25 cellular contexts compared by ENCODE assay signal in the genomic region with DNA sequence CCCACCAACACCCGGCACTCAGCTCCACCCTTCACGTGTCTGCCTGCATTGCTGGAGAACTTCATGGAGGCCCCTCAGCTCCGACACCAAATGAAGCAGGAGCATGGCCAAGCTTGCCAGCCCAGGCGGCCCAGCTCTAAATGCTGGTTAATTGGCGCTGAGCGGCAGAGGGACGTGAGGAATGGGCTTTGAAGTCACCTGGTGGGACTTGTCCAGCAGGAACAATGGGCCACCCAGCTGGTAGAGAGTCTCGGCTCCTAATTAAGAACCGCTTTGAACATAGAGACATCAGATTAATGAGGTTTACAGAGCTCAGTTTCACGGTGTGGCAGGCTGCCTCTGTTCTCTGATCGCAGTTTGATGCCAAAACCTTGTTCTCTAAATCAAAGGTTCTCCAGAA.
"Had no signal": no experiment of that assay in that cellular context is flagged by ENCODE, and none has a peak within 500 bp of the region (broad histone marks: within the 10 kb centered on the region; RNA-seq: fewer than 3 reads in every experiment).

No MANE protein-coding gene starts in this region.

- H3K36me3 Mint-ChIP-seq: activated CD8-positive, alpha-beta memory T cell treated with anti-CD3 and anti-CD28 coated beads, Interleukin-2, amount 10 ng/mL, durations not matched to agents 7 days and 5 days; activated naive CD4-positive, alpha-beta T cell treated with anti-CD3 and anti-CD28 coated beads, Interleukin-2, amount 50 U/mL, for 24 hours had no signal

- H2AFZ ChIP-seq: parathyroid adenoma had no signal

- H3K4me1 ChIP-seq: breast epithelium, colonic mucosa, gastroesophageal sphincter, parathyroid adenoma, stomach, tibial artery, upper lobe of right lung had no signal

- H3K9me3 ChIP-seq: breast epithelium, colonic mucosa, gastroesophageal sphincter, stomach, tibial artery, upper lobe of right lung had no signal

- H3K27me3 ChIP-seq: colonic mucosa, upper lobe of right lung had no signal

- H3K4me3 Mint-ChIP-seq: activated CD4-positive, alpha-beta T cell treated with anti-CD3 and anti-CD28 coated beads for 36 hours; activated CD8-positive, alpha-beta memory T cell treated with anti-CD3 and anti-CD28 coated beads, Interleukin-2, amount 10 ng/mL, durations not matched to agents 7 days and 5 days; activated CD8-positive, alpha-beta T cell treated with anti-CD3 and anti-CD28 coated beads, Interleukin-2, amount 10 ng/mL, durations not matched to agents 7 days and 5 days; activated naive CD4-positive, alpha-beta T cell treated with anti-CD3 and anti-CD28 coated beads, Interleukin-2, amount 50 U/mL, for 24 hours; activated naive CD8-positive, alpha-beta T cell treated with anti-CD3 and anti-CD28 coated beads, Interleukin-2, amount 50 U/mL, for 24 hours; central memory CD8-positive, alpha-beta T cell; nephron progenitor cell; stimulated activated naive B cell treated with anti-CD40 and anti-IgM and Interleukin-4, amounts not matched to agents 10 μg/mL and 1 μg/mL and 100 μg/mL, for 72 hours had no signal

- H3K9me3 Mint-ChIP-seq: activated naive CD4-positive, alpha-beta T cell treated with anti-CD3 and anti-CD28 coated beads, Interleukin-2, amount 50 U/mL, for 24 hours; activated naive CD8-positive, alpha-beta T cell treated with anti-CD3 and anti-CD28 coated beads, Interleukin-2, amount 50 U/mL, for 24 hours; activated T-helper 2 cell treated with anti-CD3 and anti-CD28 coated beads, Interferon-gamma antibody, Interleukin-2, Interleukin-4, amounts not matched to agents 10 μg/mL and 5 μg/mL and 100 μg/mL, durations not matched to agents 14 hours and 24 hours and 36 hours; central memory CD8-positive, alpha-beta T cell; nephron progenitor cell; stimulated activated naive B cell treated with anti-CD40 and anti-IgM and Interleukin-4, amounts not matched to agents 10 μg/mL and 1 μg/mL and 100 μg/mL, for 72 hours had no signal

- H3K27ac ChIP-seq: breast epithelium, colonic mucosa, gastroesophageal sphincter, parathyroid adenoma, stomach, tibial artery, upper lobe of right lung had no signal

- H3K9ac ChIP-seq: parathyroid adenoma had no signal

- DNase-seq: activated CD4-positive, alpha-beta T cell treated with anti-CD3 and anti-CD28 coated beads for 36 hours; activated CD4-positive, CD25-positive, alpha-beta regulatory T cell; activated CD8-positive, alpha-beta memory T cell treated with anti-CD3 and anti-CD28 coated beads, Interleukin-2, amount 10 ng/mL, durations not matched to agents 7 days and 5 days; activated CD8-positive, alpha-beta T cell treated with anti-CD3 and anti-CD28 coated beads, Interleukin-2, amount 10 ng/mL, durations not matched to agents 7 days and 5 days; activated naive CD8-positive, alpha-beta T cell treated with anti-CD3 and anti-CD28 coated beads, Interleukin-2, amount 50 U/mL, for 24 hours; activated T-cell treated with anti-CD3 and anti-CD28 coated beads, Interleukin-2, amount 50 U/mL, for 48 hours; colonic mucosa; effector memory CD4-positive, alpha-beta T cell; hippocampal formation; left cardiac atrium; nephron progenitor cell; right cardiac atrium; stimulated activated CD4-positive, alpha-beta T cell treated with anti-CD3 and anti-CD28 coated beads, Interleukin-15, amount 100 ng/mL, for 24 hours; stimulated activated CD4-positive, alpha-beta T cell treated with anti-CD3 and anti-CD28 coated beads, Interleukin-2, amount 100 ng/mL, for 24 hours; stimulated activated naive B cell treated with anti-CD40 and anti-IgM and Interleukin-4, amounts not matched to agents 10 μg/mL and 1 μg/mL and 100 μg/mL, for 72 hours; stomach; tibial artery; upper lobe of right lung had no signal

- H3K36me3 ChIP-seq: breast epithelium, colonic mucosa, gastroesophageal sphincter, stomach, tibial artery, upper lobe of right lung had no signal

- H3K27ac Mint-ChIP-seq: activated CD4-positive, alpha-beta T cell treated with anti-CD3 and anti-CD28 coated beads for 36 hours; activated CD8-positive, alpha-beta memory T cell treated with anti-CD3 and anti-CD28 coated beads, Interleukin-2, amount 10 ng/mL, durations not matched to agents 7 days and 5 days; activated CD8-positive, alpha-beta T cell treated with anti-CD3 and anti-CD28 coated beads, Interleukin-2, amount 10 ng/mL, durations not matched to agents 7 days and 5 days; activated naive CD4-positive, alpha-beta T cell treated with anti-CD3 and anti-CD28 coated beads, Interleukin-2, amount 50 U/mL, for 24 hours; activated naive CD8-positive, alpha-beta T cell treated with anti-CD3 and anti-CD28 coated beads, Interleukin-2, amount 50 U/mL, for 24 hours; activated T-helper 2 cell treated with anti-CD3 and anti-CD28 coated beads, Interferon-gamma antibody, Interleukin-2, Interleukin-4, amounts not matched to agents 10 μg/mL and 5 μg/mL and 100 μg/mL, durations not matched to agents 14 hours and 24 hours and 36 hours; nephron progenitor cell; stimulated activated naive B cell treated with anti-CD40 and anti-IgM and Interleukin-4, amounts not matched to agents 10 μg/mL and 1 μg/mL and 100 μg/mL, for 72 hours had no signal

- ATAC-seq: activated CD4-positive, alpha-beta T cell treated with anti-CD3 and anti-CD28 coated beads for 36 hours; activated CD8-positive, alpha-beta memory T cell treated with anti-CD3 and anti-CD28 coated beads, Interleukin-2, amount 10 ng/mL, durations not matched to agents 7 days and 5 days; activated CD8-positive, alpha-beta T cell treated with anti-CD3 and anti-CD28 coated beads, Interleukin-2, amount 10 ng/mL, durations not matched to agents 7 days and 5 days; activated naive CD8-positive, alpha-beta T cell treated with anti-CD3 and anti-CD28 coated beads, Interleukin-2, amount 50 U/mL, for 24 hours; gastroesophageal sphincter; left ventricle myocardium superior; right cardiac atrium; stimulated activated naive B cell treated with anti-CD40 and anti-IgM and Interleukin-4, amounts not matched to agents 10 μg/mL and 1 μg/mL and 100 μg/mL, for 72 hours; upper lobe of right lung had no signal

- H3K4me3 ChIP-seq: breast epithelium, colonic mucosa, gastroesophageal sphincter, stomach, tibial artery, upper lobe of right lung had no signal

- H3K4me1 Mint-ChIP-seq: activated CD4-positive, alpha-beta T cell treated with anti-CD3 and anti-CD28 coated beads for 36 hours; activated CD8-positive, alpha-beta memory T cell treated with anti-CD3 and anti-CD28 coated beads, Interleukin-2, amount 10 ng/mL, durations not matched to agents 7 days and 5 days; activated naive CD4-positive, alpha-beta T cell treated with anti-CD3 and anti-CD28 coated beads, Interleukin-2, amount 50 U/mL, for 24 hours; activated naive CD8-positive, alpha-beta T cell treated with anti-CD3 and anti-CD28 coated beads, Interleukin-2, amount 50 U/mL, for 24 hours; central memory CD8-positive, alpha-beta T cell; stimulated activated naive B cell treated with anti-CD40 and anti-IgM and Interleukin-4, amounts not matched to agents 10 μg/mL and 1 μg/mL and 100 μg/mL, for 72 hours had no signal
